Comparison of ENCODE assay signal across 33 cellular contexts in the genomic region with DNA sequence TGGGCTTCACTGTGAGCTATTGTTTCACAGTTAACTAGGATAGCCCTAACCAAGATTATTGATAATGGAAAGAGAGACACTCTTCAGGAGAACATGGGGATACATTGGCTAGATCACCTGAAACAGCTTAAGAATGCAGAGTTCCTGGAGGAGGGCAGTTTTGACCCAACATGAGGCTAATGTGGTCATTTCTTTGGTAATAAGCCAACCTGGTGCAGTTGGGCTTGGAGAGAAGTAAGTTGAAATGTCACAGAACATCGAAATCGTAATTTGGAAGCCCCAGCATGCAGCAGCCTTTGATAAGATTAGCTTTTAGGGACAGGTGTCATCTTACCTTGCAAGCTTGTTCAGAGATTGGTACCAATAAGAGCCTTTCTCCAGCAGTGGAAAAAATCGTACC.
DNase-seq lines count a peak whose midpoint lies in the region; TF ChIP-seq lines count a peak whose summit lies in the region.
"Had no signal": no experiment of that assay in that cellular context is flagged by ENCODE, and none has a peak within 500 bp of the region (broad histone marks: within the 10 kb centered on the region; RNA-seq: fewer than 3 reads in every experiment).

No MANE protein-coding gene starts in this region.

- H4K20me1 ChIP-seq in Karpas-422 (ENCODE audit: insufficient read depth, low read depth, low read length), result no peaks in the 10 kb centered on the region
- H4K20me1 ChIP-seq: BLaER1; BLaER1 treated with 17β-estradiol and CSF1 and Interleukin-3, amounts not matched to agents 10 nM and 100 nM had no signal

- H3K9ac ChIP-seq in Karpas-422 (ENCODE audit: low read length) (no peak overlapping the region), endodermal cell (ENCODE audit: extremely low read depth, low read length, poor library complexity, severe bottlenecking) (no peak overlapping the region), mesendoderm (ENCODE audit: low read length) (no peak overlapping the region)
- H3K9ac ChIP-seq: BLaER1; BLaER1 treated with 17β-estradiol and CSF1 and Interleukin-3, amounts not matched to agents 10 nM and 100 nM had no signal

- POLR2A ChIA-PET in HEK293T (lab: Yijun Ruan, JAX), result no interaction called here

- CTCF ChIA-PET in HEK293T (lab: Yijun Ruan, JAX), result no interaction called here

- H3K27ac Mint-ChIP-seq in endodermal cell, result no peak overlapping the region
- H3K27ac Mint-ChIP-seq: B cell; CD14-positive monocyte; CD4-positive, alpha-beta memory T cell; CD4-positive, alpha-beta T cell; CD4-positive, CD25-positive, alpha-beta regulatory T cell; CD8-positive, alpha-beta memory T cell; CD8-positive, alpha-beta T cell had no signal

- no peaks in the 10 kb centered on the region for H3K36me3 Mint-ChIP-seq in endodermal cell (ENCODE audit: low read depth)
- H3K36me3 Mint-ChIP-seq: CD14-positive monocyte; CD4-positive, alpha-beta memory T cell; CD4-positive, CD25-positive, alpha-beta regulatory T cell; CD8-positive, alpha-beta memory T cell; CD8-positive, alpha-beta T cell had no signal

- no peak overlapping the region for H2BK5ac ChIP-seq in mesendoderm (ENCODE audit: low read length)

- peaks cover 48% of the 10 kb centered on the region for H3K4me1 Mint-ChIP-seq in endodermal cell
- H3K4me1 Mint-ChIP-seq: B cell; CD14-positive monocyte; CD4-positive, alpha-beta memory T cell; CD4-positive, CD25-positive, alpha-beta regulatory T cell; CD8-positive, alpha-beta memory T cell had no signal

- H2AK5ac ChIP-seq in mesendoderm (ENCODE audit: low read length), result no peak overlapping the region

- H4K5ac ChIP-seq in mesendoderm (ENCODE audit: low read length), result no peak overlapping the region

- WGBS in endodermal cell (ENCODE audit: insufficient coverage in 1 of 2, insufficient read length in 1 of 2), 2 experiments, result 76 to 100% methylated on average over 3 of the region's 3 CpGs
- no CpG with 5 or more reads among the region's 3 CpGs for WGBS in mesendoderm (ENCODE audit: extremely low coverage, insufficient coverage, low lambda C conversion rate)

- TF ChIP-seq CTCF in endodermal cell (conservative IDR thresholded peaks at IDR 0.05) (no peak), WERI-Rb-1 (IDR thresholded peaks at IDR 0.05; ENCODE audit: low read depth, low read length) (no peak)

- no peak overlapping the region for H3K4me3 Mint-ChIP-seq in endodermal cell
- H3K4me3 Mint-ChIP-seq: B cell; CD14-positive monocyte; CD4-positive, alpha-beta memory T cell; CD4-positive, alpha-beta T cell; CD4-positive, CD25-positive, alpha-beta regulatory T cell; CD8-positive, alpha-beta memory T cell; CD8-positive, alpha-beta T cell had no signal

- H3K27me3 Mint-ChIP-seq in endodermal cell (ENCODE audit: insufficient read depth), result no peaks in the 10 kb centered on the region
- H3K27me3 Mint-ChIP-seq: B cell; CD4-positive, alpha-beta T cell; CD4-positive, CD25-positive, alpha-beta regulatory T cell; CD8-positive, alpha-beta memory T cell had no signal

- no peak overlapping the region for H2AFZ ChIP-seq in Karpas-422 (ENCODE audit: low read length)

- H3K9me2 ChIP-seq in Karpas-422 (replicated peaks; ENCODE audit: insufficient read depth, low read length), result no peaks in the 10 kb centered on the region

- no peaks in the 10 kb centered on the region for H3K79me1 ChIP-seq in mesendoderm (ENCODE audit: low read length)

- H3K27me3 ChIP-seq in Karpas-422 (ENCODE audit: low read length) (no peaks in the 10 kb centered on the region), endodermal cell (ENCODE audit: control insufficient read depth, insufficient read depth, low read length, poor library complexity, severe bottlenecking) (no peaks in the 10 kb centered on the region), mesendoderm (ENCODE audit: insufficient read depth, low read length, poor library complexity) (no peaks in the 10 kb centered on the region), WERI-Rb-1 (ENCODE audit: insufficient read depth, low read depth, severe bottlenecking) (no peaks in the 10 kb centered on the region)
- H3K27me3 ChIP-seq: BE2C; BLaER1; BLaER1 treated with 17β-estradiol and CSF1 and Interleukin-3, amounts not matched to agents 10 nM and 100 nM had no signal

- DNase-seq in Karpas-422 (no peak), endodermal cell (peak; percentile 53), mesendoderm (peak; percentile 86), HEK293T (ENCODE audit: extremely low spot score) (no peak), RKO (ENCODE audit: low spot score) (no peak), WERI-Rb-1 (no peak)
- DNase-seq: 8988T; ACHN; AML-193; BE2C; C1 segment of cervical spinal cord; Caco-2; Calu3; CD4-positive, alpha-beta memory T cell; CD4-positive, alpha-beta T cell; CD4-positive, CD25-positive, alpha-beta regulatory T cell; CD8-positive, alpha-beta memory T cell; CD8-positive, alpha-beta T cell; COR-L47; DMS 273 treated with DMSO at 0.1 percent for 48 hours; DMS153; DMS53; DMS79; DMS79 treated with DMSO at 0.1 percent for 48 hours; DND-41; EL had no signal

- H3K9me3 ChIP-seq in Karpas-422 (ENCODE audit: low read length) (no peaks in the 10 kb centered on the region), endodermal cell (ENCODE audit: control insufficient read depth, low read length) (peaks cover 3% of the 10 kb centered on the region), WERI-Rb-1 (ENCODE audit: severe bottlenecking) (no peaks in the 10 kb centered on the region)
- H3K9me3 ChIP-seq: A549, BE2C, BLaER1, Caco-2 had no signal

- H3K23ac ChIP-seq in mesendoderm (ENCODE audit: low read length), result no peak overlapping the region

- H3K4me2 ChIP-seq in Karpas-422 (ENCODE audit: low read depth, low read length, poor library complexity, severe bottlenecking), result no peak overlapping the region
- H3K4me2 ChIP-seq in mesendoderm (ENCODE audit: low read length), result no peak overlapping the region
- H3K4me2 ChIP-seq: A549; BLaER1; BLaER1 treated with 17β-estradiol and CSF1 and Interleukin-3, amounts not matched to agents 10 nM and 100 nM had no signal

- H2BK15ac ChIP-seq in mesendoderm (replicated peaks; ENCODE audit: low read depth), result no peak overlapping the region

- H4K8ac ChIP-seq in mesendoderm (ENCODE audit: low read depth, low read length), result no peak overlapping the region

- H3K27ac ChIP-seq in Karpas-422 (ENCODE audit: low read length) (peak overlapping the region; percentile 75; the same call in 1 of the 2 replicates), endodermal cell (ENCODE audit: low read depth, low read length) (no peak overlapping the region), mesendoderm (ENCODE audit: low read depth, low read length) (no peak overlapping the region), WERI-Rb-1 (no peak overlapping the region)
- H3K27ac ChIP-seq: 22Rv1; A549; BLaER1; BLaER1 treated with 17β-estradiol and CSF1 and Interleukin-3, amounts not matched to agents 10 nM and 100 nM; C4-2B had no signal

- H3K4me3 ChIP-seq in Karpas-422 (ENCODE audit: low read length), result no peak overlapping the region
- no peak overlapping the region for H3K4me3 ChIP-seq in endodermal cell (ENCODE audit: low read length)
- no peak overlapping the region for H3K4me3 ChIP-seq in mesendoderm (ENCODE audit: low read length)
- H3K4me3 ChIP-seq in WERI-Rb-1 (ENCODE audit: low read depth, low read length), result no peak overlapping the region
- H3K4me3 ChIP-seq: A549; BLaER1; BLaER1 treated with 17β-estradiol and CSF1 and Interleukin-3, amounts not matched to agents 10 nM and 100 nM had no signal

- no peak overlapping the region for H3K4ac ChIP-seq in mesendoderm (ENCODE audit: low read depth, low read length)

- H3K79me2 ChIP-seq in Karpas-422 (ENCODE audit: low read length) (no peaks in the 10 kb centered on the region), mesendoderm (ENCODE audit: control insufficient read depth, insufficient read depth, low read length) (no peaks in the 10 kb centered on the region)

- H3K9me3 Mint-ChIP-seq in endodermal cell, result peaks cover 9% of the 10 kb centered on the region

- no peak overlapping the region for H3K18ac ChIP-seq in mesendoderm (ENCODE audit: low read length)

- H3K4me1 ChIP-seq in Karpas-422 (ENCODE audit: low read length), result peaks cover 35% of the 10 kb centered on the region
- peaks cover 13% of the 10 kb centered on the region for H3K4me1 ChIP-seq in endodermal cell (ENCODE audit: control insufficient read depth, insufficient read depth, low read length)
- H3K4me1 ChIP-seq in mesendoderm (ENCODE audit: control insufficient read depth, low read depth, low read length), result peaks cover 2% of the 10 kb centered on the region
- H3K4me1 ChIP-seq: BE2C, Caco-2 had no signal

- no peak overlapping the region for H3K56ac ChIP-seq in mesendoderm (ENCODE audit: low read length)

- no peaks in the 10 kb centered on the region for H3K36me3 ChIP-seq in Karpas-422 (ENCODE audit: insufficient read depth, low read length)
- no peaks in the 10 kb centered on the region for H3K36me3 ChIP-seq in endodermal cell (ENCODE audit: control insufficient read depth, insufficient read depth, low read length)
- no peaks in the 10 kb centered on the region for H3K36me3 ChIP-seq in mesendoderm (ENCODE audit: control insufficient read depth, insufficient read depth, low read length)
- no peaks in the 10 kb centered on the region for H3K36me3 ChIP-seq in WERI-Rb-1
- H3K36me3 ChIP-seq: BE2C; BLaER1; BLaER1 treated with 17β-estradiol and CSF1 and Interleukin-3, amounts not matched to agents 10 nM and 100 nM had no signal

- no peak overlapping the region for H2BK120ac ChIP-seq in mesendoderm (ENCODE audit: low read depth, low read length)

TF ChIP-seq in HEK293T, 16 proteins besides CTCF, POLR2A, EP300 and RAD21:
- TF ChIP-seq CTBP1 (IDR thresholded peaks at IDR 0.05; ENCODE audit: borderline replicate concordance) (no peak), FOXA1 (IDR thresholded peaks at IDR 0.05) (no peak)

Comparison
In these comparisons a context has a peak if more than half of its experiments do, and no peak if none do; other contexts are left out.
1. DNase-seq: peak in endodermal cell (single experiment) and mesendoderm (single experiment); none in Karpas-422 (single experiment), HEK293T (single experiment), RKO (single experiment) and WERI-Rb-1 (single experiment).